In genomic region chr13:89900104-89900760, GRCh38 we compare ENCODE assay signal across 28 cellular contexts.
DNase-seq lines count a peak whose midpoint lies in the region; ATAC-seq, FAIRE-seq and TF ChIP-seq lines count a peak whose summit lies in the region.
"Had no signal": no experiment of that assay in that cellular context is flagged by ENCODE, and none has a peak within 500 bp of the region (broad histone marks: within the 10 kb centered on the region; RNA-seq: fewer than 3 reads in every experiment).

No MANE protein-coding gene starts in this region.

- intact Hi-C loops in prostate gland (cut with DNase I) = no loop called here

- dilution Hi-C loops in keratinocyte (cut with MboI; ENCODE audit: extremely low pct_ligation_motif_present, low sequenced_read_pairs) = no loop called here

- H3K4me3 ChIP-seq in keratinocyte (ENCODE audit: control insufficient read depth in 2 of 3, extremely low read depth in 1 of 3, insufficient read depth in 2 of 3, low read depth in 1 of 3, low read length in 3 of 3) (peak overlapping the region in 2 of 3 experiments; percentile 38 to 39), prostate gland (no peak overlapping the region)
- H3K4me3 ChIP-seq: esophagus muscularis mucosa, left ventricle myocardium inferior, sigmoid colon, thyroid gland had no signal

- no peaks in the 10 kb centered on the region for H3K9me1 ChIP-seq in keratinocyte (ENCODE audit: control insufficient read depth, extremely low read depth, insufficient read depth, low read length)

- DNase-seq in AG20443 (ENCODE audit: low spot score) (peak; percentile 10), M059J (ENCODE audit: low read depth) (peak; percentile 2), dermis microvascular lymphatic vessel endothelial cell (ENCODE audit: low read depth in 2 of 2) (peak; percentile 71 to 97), keratinocyte (ENCODE audit: low read depth, low spot score) (no peak), AML-193 (lab: John Stamatoyannopoulos, UW) (no peak), prostate gland (ENCODE audit: low spot score) (no peak)
- no peak for DNase-seq in stimulated activated CD4-positive, alpha-beta T cell treated with anti-CD3 and anti-CD28 coated beads, Interleukin-12 subunit alpha, Interleukin-12 subunit beta, amount 100 ng/mL, for 4 hours
- DNase-seq: activated CD4-positive, alpha-beta T cell treated with anti-CD3 and anti-CD28 coated beads for 48 hours; activated naive CD8-positive, alpha-beta T cell treated with anti-CD3 and anti-CD28 coated beads, Interleukin-2, amount 50 U/mL, for 24 hours; activated T-cell treated with anti-CD3 and anti-CD28 coated beads, Interleukin-2, amount 50 U/mL, for 1 hour; DMS79 treated with DMSO at 0.1 percent for 48 hours; effector CD4-positive, alpha-beta T cell; GF-D8; hippocampal formation; immature natural killer cell; Kasumi-1; left ventricle myocardium inferior; naive B cell; NCI-H2171 treated with DMSO at 0.1 percent for 48 hours; NK-92 treated with Interleukin-12 subunit alpha and Interleukin-12 subunit beta, amount 100 ng/mL, for 24 hours; PC-3; sigmoid colon; T-helper 9 cell; thyroid gland; WERI-Rb-1 had no signal

- no peaks in the 10 kb centered on the region for H3K4me1 ChIP-seq in keratinocyte (ENCODE audit: control insufficient read depth, extremely low read depth, insufficient read depth, low read length)
- no peaks in the 10 kb centered on the region for H3K4me1 ChIP-seq in prostate gland (replicated peaks)
- H3K4me1 ChIP-seq: esophagus muscularis mucosa, left ventricle myocardium inferior, sigmoid colon, thyroid gland had no signal

- no peak overlapping the region for H3K9ac ChIP-seq in keratinocyte (ENCODE audit: control insufficient read depth, extremely low read depth, insufficient read depth, low read length)

- H3K9me3 ChIP-seq in keratinocyte (ENCODE audit: control insufficient read depth, low read depth, low read length) (no peaks in the 10 kb centered on the region), prostate gland (no peaks in the 10 kb centered on the region)
- H3K9me3 ChIP-seq: esophagus muscularis mucosa, neutrophil, sigmoid colon, thyroid gland had no signal

- H3K4me2 ChIP-seq in keratinocyte (ENCODE audit: control insufficient read depth, extremely low read depth, insufficient read depth, low read depth, low read length) = peak overlapping the region; percentile 71

- no peaks in the 10 kb centered on the region for H4K20me1 ChIP-seq in keratinocyte (ENCODE audit: control insufficient read depth, extremely low read depth, insufficient read depth, low read length)

- H2AFZ ChIP-seq in keratinocyte (ENCODE audit: control insufficient read depth, low read length) = peak overlapping the region; percentile 89

- H3K36me3 ChIP-seq in keratinocyte (ENCODE audit: control insufficient read depth in 2 of 2, extremely low read depth in 1 of 2, insufficient read depth in 2 of 2, low read length in 2 of 2) (no peaks in the 10 kb centered on the region), prostate gland (no peaks in the 10 kb centered on the region)
- H3K36me3 ChIP-seq: esophagus muscularis mucosa, left ventricle myocardium inferior, neutrophil, sigmoid colon, thyroid gland, WERI-Rb-1 had no signal

- no peaks in the 10 kb centered on the region for H3K79me2 ChIP-seq in keratinocyte (ENCODE audit: control insufficient read depth, insufficient read depth, low read length)

- TF ChIP-seq CTCF in keratinocyte (optimal IDR thresholded peaks at IDR 0.05 in 1 of 3, IDR thresholded peaks at IDR 0.05 in 1 of 3, conservative IDR thresholded peaks at IDR 0.05 in 1 of 3; ENCODE audit: extremely low read depth in 1 of 3, insufficient read depth in 2 of 3, low read length in 3 of 3) (no peak), prostate gland (IDR thresholded peaks at IDR 0.05) (no peak)

- no peak overlapping the region for H3K27ac ChIP-seq in keratinocyte (ENCODE audit: control insufficient read depth, insufficient read depth, low read length)
- no peak overlapping the region for H3K27ac ChIP-seq in prostate gland
- H3K27ac ChIP-seq: esophagus muscularis mucosa, left ventricle myocardium inferior, neutrophil, sigmoid colon, thyroid gland, WERI-Rb-1 had no signal

- H3K27me3 ChIP-seq in keratinocyte (ENCODE audit: control insufficient read depth, extremely low read depth, insufficient read depth, low read length) (no peaks in the 10 kb centered on the region), prostate gland (replicated peaks; ENCODE audit: insufficient read depth) (no peaks in the 10 kb centered on the region)
- H3K27me3 ChIP-seq: esophagus muscularis mucosa, neutrophil, sigmoid colon, thyroid gland had no signal

- TF ChIP-seq POLR2A in prostate gland (IDR thresholded peaks at IDR 0.05) = no peak

- no peak for ATAC-seq in GM21529 (IDR thresholded peaks at IDR 0.05; ENCODE audit: unreplicated experiment)
- ATAC-seq: activated naive CD8-positive, alpha-beta T cell treated with anti-CD3 and anti-CD28 coated beads, Interleukin-2, amount 50 U/mL, for 24 hours had no signal

- WGBS in prostate gland = 52% methylated on average over 5 of the region's 5 CpGs

- FAIRE-seq in keratinocyte (lab: Jason Lieb, UNC) = no peak

Comparison
In these comparisons a context has a peak if more than half of its experiments do, and no peak if none do; other contexts are left out.
1. DNase-seq: peak in AG20443 (single experiment), M059J (single experiment) and dermis microvascular lymphatic vessel endothelial cell (2 of 2); none in keratinocyte (single experiment), stimulated activated CD4-positive, alpha-beta T cell treated with anti-CD3 and anti-CD28 coated beads, Interleukin-12 subunit alpha, Interleukin-12 subunit beta, amount 100 ng/mL, for 4 hours (single experiment), AML-193 (0 of 2) and prostate gland (single experiment).
2. H3K4me3 ChIP-seq: peak in keratinocyte (2 of 3); none in prostate gland (0 of 2).